2 cellular contexts compared by ENCODE assay signal in genomic region chr20:35967979-35968640, GRCh38.
TF ChIP-seq lines count a peak whose summit lies in the region.

Gene CNBD2, plus strand, starts transcription at chr20:35968590. Its CDS starts 173 bp downstream, at chr20:35968763.

TF ChIP-seq in HCT116, 20 proteins besides CTCF, POLR2A, EP300 and RAD21 (continued from another document):
- TF ChIP-seq EGR1 (IDR thresholded peaks at IDR 0.05; ENCODE audit: low read depth) (no peak), CEBPB (IDR thresholded peaks at IDR 0.05; ENCODE audit: low read depth) (no peak), SIN3A (IDR thresholded peaks at IDR 0.05; ENCODE audit: low read depth) (no peak), FOSL1 (IDR thresholded peaks at IDR 0.05; ENCODE audit: low read depth) (no peak), SP1 (IDR thresholded peaks at IDR 0.05; ENCODE audit: low read depth) (no peak), MAX (IDR thresholded peaks at IDR 0.05) (no peak), REST (IDR thresholded peaks at IDR 0.05; ENCODE audit: low read depth) (no peak), SRF (IDR thresholded peaks at IDR 0.05; ENCODE audit: low read depth) (no peak), YY1 (IDR thresholded peaks at IDR 0.05; ENCODE audit: extremely low read depth, insufficient replicate concordance, low read depth, low read length) (no peak)

TF ChIP-seq in WTC11, 78 proteins besides CTCF, POLR2A, EP300 and RAD21 (continued from another document):
- TF ChIP-seq ERG (CRISPR knock-in tag; IDR thresholded peaks at IDR 0.05): no peak
- TF ChIP-seq NR2C2 (CRISPR knock-in tag; IDR thresholded peaks at IDR 0.05): no peak
- TF ChIP-seq FOXJ3 (CRISPR knock-in tag; IDR thresholded peaks at IDR 0.05; ENCODE audit: borderline replicate concordance): no peak
- TF ChIP-seq CDX4 (CRISPR knock-in tag; IDR thresholded peaks at IDR 0.05; ENCODE audit: borderline replicate concordance): no peak
- no peak for TF ChIP-seq ZNF425 (CRISPR knock-in tag; conservative IDR thresholded peaks at IDR 0.05)
- TF ChIP-seq ZNF263 (CRISPR knock-in tag; IDR thresholded peaks at IDR 0.05; ENCODE audit: low read depth): no peak
- TF ChIP-seq GRHL2 (CRISPR knock-in tag; IDR thresholded peaks at IDR 0.05; ENCODE audit: insufficient replicate concordance, severe bottlenecking): no peak
- TF ChIP-seq FOXP4 (CRISPR knock-in tag; IDR thresholded peaks at IDR 0.05): no peak
- TF ChIP-seq STAT6 (CRISPR knock-in tag; conservative IDR thresholded peaks at IDR 0.05; ENCODE audit: low read depth): no peak
- TF ChIP-seq GTF2I (CRISPR knock-in tag; conservative IDR thresholded peaks at IDR 0.05): no peak
- TF ChIP-seq EMX1 (CRISPR knock-in tag; IDR thresholded peaks at IDR 0.05): no peak
- no peak for TF ChIP-seq JAZF1 (CRISPR knock-in tag; IDR thresholded peaks at IDR 0.05)
- TF ChIP-seq CREB1 (CRISPR knock-in tag; IDR thresholded peaks at IDR 0.05): no peak
- TF ChIP-seq ZNF416 (CRISPR knock-in tag; IDR thresholded peaks at IDR 0.05): no peak
- TF ChIP-seq HMGXB4 (CRISPR knock-in tag; IDR thresholded peaks at IDR 0.05): no peak
- TF ChIP-seq ZSCAN18 (CRISPR knock-in tag; IDR thresholded peaks at IDR 0.05): no peak
- TF ChIP-seq ZNF121 (CRISPR knock-in tag; IDR thresholded peaks at IDR 0.05): no peak
